ENCODE assay signal across 11 cellular contexts in the genomic region with DNA sequence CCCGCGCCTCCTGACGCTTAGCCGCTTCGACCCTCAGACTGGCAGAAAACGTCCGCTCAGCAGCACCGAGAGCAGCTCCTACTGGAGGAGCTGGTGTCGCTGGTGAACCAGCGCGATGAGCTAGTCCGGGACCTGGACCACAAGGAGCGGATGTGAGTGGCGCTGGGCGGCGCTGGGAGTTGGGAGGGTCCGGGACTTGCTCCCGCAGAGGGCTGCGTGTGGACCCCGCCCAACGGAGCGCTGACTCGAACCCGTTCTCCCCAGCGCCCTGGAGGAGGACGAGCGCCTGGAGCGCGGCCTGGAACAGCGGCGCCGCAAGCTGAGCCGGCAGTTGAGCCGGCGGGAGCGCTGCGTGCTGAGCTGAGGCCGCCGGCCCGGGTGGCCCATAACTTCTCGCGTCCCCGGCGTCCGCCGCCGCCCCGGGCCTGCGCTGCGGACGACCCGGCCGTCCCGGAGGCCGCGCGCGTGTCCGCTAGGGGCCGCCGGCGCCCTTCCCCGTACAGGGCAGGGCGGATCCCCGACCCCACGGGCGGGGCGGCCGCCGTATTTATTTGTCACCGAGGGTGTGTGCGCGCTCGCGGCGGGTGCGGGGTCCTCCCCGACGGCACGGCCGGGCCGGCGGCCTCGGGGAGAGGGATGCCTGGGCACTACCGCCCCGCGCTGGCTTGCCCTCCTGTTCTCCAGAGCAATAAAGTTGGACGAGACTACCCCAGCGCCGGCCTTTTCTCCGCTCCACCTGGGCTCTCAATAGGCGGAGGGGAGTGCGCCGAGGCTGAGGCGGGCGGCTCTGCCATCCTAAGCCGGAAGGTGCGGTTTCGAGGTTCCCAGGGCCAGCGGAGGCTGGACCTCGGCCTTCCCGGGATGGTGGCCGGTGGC. TPM values are rescaled to one million over a fixed set of nuclear protein-coding genes. Genes with fewer than 3 reads are reported as not detected.
DNase-seq lines count a peak whose midpoint lies in the region; ATAC-seq, FAIRE-seq and TF ChIP-seq lines count a peak whose summit lies in the region.
"Had no signal": no experiment of that assay in that cellular context is flagged by ENCODE, and none has a peak within 500 bp of the region (broad histone marks: within the 10 kb centered on the region; RNA-seq: fewer than 3 reads in every experiment).

No MANE protein-coding gene starts in this region.

- DNase-seq in NCI-H526 treated with DMSO at 0.1 percent for 48 hours (lab: John Stamatoyannopoulos, UW): peak; percentile 47
- no peak for DNase-seq in esophagus squamous epithelium (lab: John Stamatoyannopoulos, UW)
- DNase-seq in HepG2 (ENCODE audit: low spot score): no peak
- DNase-seq in smooth muscle cell (lab: John Stamatoyannopoulos, UW; ENCODE audit: unreplicated experiment): peak; percentile 39
- DNase-seq in GF-D8 (lab: John Stamatoyannopoulos, UW): no peak
- DNase-seq in 8988T: no peak
- DNase-seq in T-helper 9 cell: no peak
- DNase-seq: NCI-H2107 had no signal

- peak overlapping the region in 3 of 4 donors; percentile 33 to 46 (median 35) for H3K4me3 ChIP-seq in esophagus squamous epithelium
- no peak overlapping the region for H3K4me3 ChIP-seq in HepG2 (replicated peaks in 1 of 3; ENCODE audit: insufficient read depth in 1 of 3, low read depth in 2 of 3, low read length in 3 of 3)
- H3K4me3 ChIP-seq in smooth muscle cell: peak overlapping the region; percentile 40
- H3K4me3 ChIP-seq: HAP-1 had no signal

- no peaks in the 10 kb centered on the region for H4K20me1 ChIP-seq in HepG2 (ENCODE audit: insufficient read depth, low read length)
- H4K20me1 ChIP-seq in smooth muscle cell (ENCODE audit: low read depth): no peaks in the 10 kb centered on the region

- TF ChIP-seq POLR2A in esophagus squamous epithelium (IDR thresholded peaks at IDR 0.05): no peak
- no peak for TF ChIP-seq POLR2A in HepG2 (IDR thresholded peaks at IDR 0.05; ENCODE audit: insufficient read depth in 1 of 2, low read depth in 2 of 2, low read length in 2 of 2)

- CTCF ChIA-PET in HepG2 (lab: Yijun Ruan, JAX; ENCODE audit: low intra/inter-chr PET ratio, low total read pairs): no interaction called here

- TF ChIP-seq CTCF in esophagus squamous epithelium (IDR thresholded peaks at IDR 0.05) (peak in 3 of 6 experiments; percentile 33 to 47 (median 33)), HepG2 (CRISPR knock-in tag; IDR thresholded peaks at IDR 0.05) (no peak), smooth muscle cell (IDR thresholded peaks at IDR 0.05; ENCODE audit: borderline replicate concordance, insufficient read depth, poor library complexity, severe bottlenecking) (peak; percentile 12)

- H3K27ac ChIP-seq in esophagus squamous epithelium (peak overlapping the region; percentile 66 to 84 (median 77)), HepG2 (ENCODE audit: extremely low read length, insufficient read depth, low read length) (no peak overlapping the region), smooth muscle cell (ENCODE audit: low read depth) (no peak overlapping the region)

- POLR2A ChIA-PET in HepG2 (lab: Yijun Ruan, JAX): interaction anchor here (1.9 to 2.4 kb wide), 2 partner anchors 11 to 15 kb away, joined by 6 to 11 read pairs; no protein-coding TSS in a partner anchor

- H3K36me3 ChIP-seq in esophagus squamous epithelium (peaks cover 0 to 50% (median 5%) of the 10 kb centered on the region in 3 donors), HepG2 (replicated peaks in 1 of 2; ENCODE audit: control insufficient read depth in 1 of 2, insufficient read depth in 2 of 2, low read length in 2 of 2) (no peaks in the 10 kb centered on the region), smooth muscle cell (ENCODE audit: low read depth) (no peaks in the 10 kb centered on the region)
- H3K36me3 ChIP-seq: HAP-1 had no signal

- BruUV-seq in HepG2 (replicated peaks; lab: Mats Ljungman, UMichigan): no TSS peak

- no peak for ATAC-seq in HepG2
- ATAC-seq in GM18861 (IDR thresholded peaks at IDR 0.05; ENCODE audit: unreplicated experiment): no peak

- no peak for TF ChIP-seq RAD21 in HepG2 (CRISPR knock-in tag; IDR thresholded peaks at IDR 0.05)

- H3K4me1 ChIP-seq in esophagus squamous epithelium (peaks cover 36 to 83% (median 54%) of the 10 kb centered on the region in 3 donors), HepG2 (ENCODE audit: insufficient read depth, low read length) (peaks cover 15% of the 10 kb centered on the region), smooth muscle cell (ENCODE audit: low read depth) (peaks cover 16% of the 10 kb centered on the region)
- H3K4me1 ChIP-seq: HAP-1 had no signal

- TF ChIP-seq EP300 in HepG2 (IDR thresholded peaks at IDR 0.05; ENCODE audit: low read depth in 2 of 2, low read length in 2 of 2) (no peak), HepG2 (CRISPR knock-in tag; IDR thresholded peaks at IDR 0.05; ENCODE audit: borderline replicate concordance) (no peak)

- H2AFZ ChIP-seq in HepG2 (ENCODE audit: low read length) (no peak overlapping the region), smooth muscle cell (ENCODE audit: low read depth) (no peak overlapping the region)

- intact Hi-C loops in esophagus squamous epithelium (cut with DNase I) (no loop called here), HepG2 (cut with micrococcal nuclease; ENCODE audit: unreplicated experiment) (no loop called here)

- 47% methylated on average over 9 of the region's 103 CpGs; no CpG with 5 or more reads in 1 of the 2 donors for WGBS in esophagus squamous epithelium, 2 donors
- 97% methylated on average over 67 of the region's 103 CpGs for WGBS in HepG2 (ENCODE audit: low lambda C conversion rate)
- 8% methylated on average over 98 of the region's 103 CpGs for WGBS in smooth muscle cell (ENCODE audit: low lambda C conversion rate)

- H3K9me3 ChIP-seq in esophagus squamous epithelium (no peaks in the 10 kb centered on the region), HepG2 (ENCODE audit: low read length) (no peaks in the 10 kb centered on the region), smooth muscle cell (replicated peaks; ENCODE audit: low read depth) (no peaks in the 10 kb centered on the region)
- H3K9me3 ChIP-seq: HAP-1 had no signal

- H3K79me2 ChIP-seq in HepG2 (ENCODE audit: insufficient read depth, low read length) (no peaks in the 10 kb centered on the region), smooth muscle cell (ENCODE audit: low read depth) (no peaks in the 10 kb centered on the region)

- in situ Hi-C loops in HepG2 (cut with HindIII; ENCODE audit: extremely low pct_ligation_motif_present, low pct_unique_long_range_greater_than_20kb): no loop called here

- H3K9ac ChIP-seq in HepG2 (ENCODE audit: insufficient read depth, low read depth, low read length) (no peak overlapping the region), smooth muscle cell (ENCODE audit: low read depth) (no peak overlapping the region)

- peaks cover 5% of the 10 kb centered on the region for H3F3A ChIP-seq in smooth muscle cell (ENCODE audit: low read depth)

- H3K4me2 ChIP-seq in HepG2 (ENCODE audit: low read depth, low read length) (no peak overlapping the region), smooth muscle cell (peak overlapping the region; percentile 82)

- H3K27me3 ChIP-seq in esophagus squamous epithelium: no peaks in the 10 kb centered on the region
- no peaks in the 10 kb centered on the region for H3K27me3 ChIP-seq in HepG2 (ENCODE audit: control insufficient read depth in 1 of 2, insufficient read depth in 2 of 2, low read length in 2 of 2)
- H3K27me3 ChIP-seq in smooth muscle cell (ENCODE audit: low read depth): no peaks in the 10 kb centered on the region

- FAIRE-seq in HepG2 (lab: Jason Lieb, UNC): no peak
- FAIRE-seq: islet of Langerhans had no signal

RNA-seq across cellular contexts. Expression of gene KCNK7, which starts 3.4 kb away (rescaled TPM):
- total RNA-seq in esophagus squamous epithelium: 10 to 100 TPM in 3 of 4 donors, 1 to 10 TPM in 1; 5.5 to 22.5 (median 15.2) TPM
- total RNA-seq in HepG2 (2016; rRNA removed; fragmentation: Illumina TruSeq; extraction: Trizol): not detected in 2 replicates
- not detected in 2 replicates for total RNA-seq in HepG2 (2016; cell fraction: cytosol; rRNA removed; fragmentation: Illumina TruSeq; extraction: Trizol; ENCODE audit: low read depth)
- total RNA-seq in HepG2 (2016; cell fraction: insoluble cytoplasmic fraction; rRNA removed; fragmentation: Illumina TruSeq; extraction: Trizol): not detected in 2 replicates
- not detected in 2 replicates for total RNA-seq in HepG2 (2016; cell fraction: membrane; rRNA removed; fragmentation: Illumina TruSeq; extraction: Trizol)
- 1.2 TPM in 1 of 2 replicates, not detected in the other for total RNA-seq in HepG2 (2016; cell fraction: nucleus; rRNA removed; fragmentation: Illumina TruSeq; extraction: Trizol)
- polyA plus RNA-seq in HepG2 (2011; rRNA removed): 0.11 and 0.14 TPM in 2 replicates
- polyA plus RNA-seq in HepG2 (2011; cell fraction: cytosol; rRNA removed): 0.04 TPM in 1 of 2 replicates, not detected in the other
- polyA plus RNA-seq in HepG2 (2011; cell fraction: nucleus; rRNA removed): 0.69 and 0.97 TPM in 2 replicates
- polyA plus RNA-seq in HepG2 (2012): 0.28 TPM in 1 of 2 replicates, not detected in the other
- polyA plus RNA-seq in HepG2 (2016; cell fraction: cytosol; fragmentation: Illumina TruSeq; extraction: Trizol; ENCODE audit: low read depth): not detected in 2 replicates
- polyA plus RNA-seq in HepG2 (2016; cell fraction: insoluble cytoplasmic fraction; fragmentation: Illumina TruSeq; extraction: Trizol; ENCODE audit: low read depth): not detected in 2 replicates
- polyA plus RNA-seq in HepG2 (2016; cell fraction: membrane; fragmentation: Illumina TruSeq; extraction: Trizol; ENCODE audit: low read depth): not detected in 2 replicates
- 0.38 and 0.77 TPM in 2 replicates for polyA plus RNA-seq in HepG2 (2016; cell fraction: nucleus; fragmentation: Illumina TruSeq; extraction: Trizol; ENCODE audit: insufficient read depth, low read depth)
- polyA minus RNA-seq in HepG2 (2011; rRNA and poly(A)+ RNA removed; ENCODE audit: low replicate concordance): 0.33 and 0.90 TPM in 2 replicates
- polyA minus RNA-seq in HepG2 (2011; cell fraction: cytosol; rRNA and poly(A)+ RNA removed): not detected in 2 replicates
- polyA minus RNA-seq in HepG2 (2011; cell fraction: nucleus; rRNA and poly(A)+ RNA removed): 0.75 and 1.2 TPM in 2 replicates
- 1.7 TPM in 1 of 2 replicates, not detected in the other for total RNA-seq in smooth muscle cell
- polyA plus RNA-seq in smooth muscle cell: not detected in 2 replicates

RNA-seq across cellular contexts. Expression of gene EHBP1L1, which starts 16.3 kb away (rescaled TPM):
- total RNA-seq in esophagus squamous epithelium (100 to 1,000 TPM in 1 of 4 donors, 10 to 100 TPM in 3; 46.5 to 101 (median 87.4) TPM), HepG2 (2016; rRNA removed; fragmentation: Illumina TruSeq; extraction: Trizol) (5.4 and 10.6 TPM in 2 replicates), smooth muscle cell (5.1 and 14.0 TPM in 2 replicates)
- 2.5 and 2.6 TPM in 2 replicates for total RNA-seq in HepG2 (2016; cell fraction: cytosol; rRNA removed; fragmentation: Illumina TruSeq; extraction: Trizol; ENCODE audit: low read depth)
- 3.9 and 9.7 TPM in 2 replicates for total RNA-seq in HepG2 (2016; cell fraction: insoluble cytoplasmic fraction; rRNA removed; fragmentation: Illumina TruSeq; extraction: Trizol)
- 3.4 TPM in 2 replicates for total RNA-seq in HepG2 (2016; cell fraction: membrane; rRNA removed; fragmentation: Illumina TruSeq; extraction: Trizol)
- total RNA-seq in HepG2 (2016; cell fraction: nucleus; rRNA removed; fragmentation: Illumina TruSeq; extraction: Trizol): 7.8 and 8.4 TPM in 2 replicates
- polyA plus RNA-seq in HepG2 (2011; rRNA removed) (8.3 and 14.4 TPM in 2 replicates), smooth muscle cell (28.4 and 29.5 TPM in 2 replicates)
- polyA plus RNA-seq in HepG2 (2011; cell fraction: cytosol; rRNA removed): 7.1 and 10.0 TPM in 2 replicates
- 74.9 and 85.5 TPM in 2 replicates for polyA plus RNA-seq in HepG2 (2011; cell fraction: nucleus; rRNA removed)
- 9.8 and 10.7 TPM in 2 replicates for polyA plus RNA-seq in HepG2 (2012)
- 0.58 and 0.94 TPM in 2 replicates for polyA plus RNA-seq in HepG2 (2016; cell fraction: cytosol; fragmentation: Illumina TruSeq; extraction: Trizol; ENCODE audit: low read depth)
- polyA plus RNA-seq in HepG2 (2016; cell fraction: insoluble cytoplasmic fraction; fragmentation: Illumina TruSeq; extraction: Trizol; ENCODE audit: low read depth): 4.6 and 5.1 TPM in 2 replicates
- 0.79 and 1.3 TPM in 2 replicates for polyA plus RNA-seq in HepG2 (2016; cell fraction: membrane; fragmentation: Illumina TruSeq; extraction: Trizol; ENCODE audit: low read depth)
- polyA plus RNA-seq in HepG2 (2016; cell fraction: nucleus; fragmentation: Illumina TruSeq; extraction: Trizol; ENCODE audit: insufficient read depth, low read depth): 27.0 and 30.2 TPM in 2 replicates
- polyA minus RNA-seq in HepG2 (2011; rRNA and poly(A)+ RNA removed; ENCODE audit: low replicate concordance): 23.3 and 45.1 TPM in 2 replicates
- 7.6 and 13.2 TPM in 2 replicates for polyA minus RNA-seq in HepG2 (2011; cell fraction: cytosol; rRNA and poly(A)+ RNA removed)
- polyA minus RNA-seq in HepG2 (2011; cell fraction: nucleus; rRNA and poly(A)+ RNA removed): 6.4 and 11.8 TPM in 2 replicates

RNA-seq across cellular contexts. Expression of gene FAM89B, which starts 19.8 kb away (rescaled TPM):
- total RNA-seq in esophagus squamous epithelium (10 to 100 TPM; 12.0 to 44.1 (median 23.9) TPM), HepG2 (2016; rRNA removed; fragmentation: Illumina TruSeq; extraction: Trizol) (3.6 and 5.7 TPM in 2 replicates), smooth muscle cell (51.4 and 63.9 TPM in 2 replicates)
- 7.8 and 8.7 TPM in 2 replicates for total RNA-seq in HepG2 (2016; cell fraction: cytosol; rRNA removed; fragmentation: Illumina TruSeq; extraction: Trizol; ENCODE audit: low read depth)
- total RNA-seq in HepG2 (2016; cell fraction: insoluble cytoplasmic fraction; rRNA removed; fragmentation: Illumina TruSeq; extraction: Trizol): 4.0 and 5.2 TPM in 2 replicates
- 8.0 and 9.6 TPM in 2 replicates for total RNA-seq in HepG2 (2016; cell fraction: membrane; rRNA removed; fragmentation: Illumina TruSeq; extraction: Trizol)
- 2.9 and 4.0 TPM in 2 replicates for total RNA-seq in HepG2 (2016; cell fraction: nucleus; rRNA removed; fragmentation: Illumina TruSeq; extraction: Trizol)
- polyA plus RNA-seq in HepG2 (2011; rRNA removed) (8.0 and 11.5 TPM in 2 replicates), smooth muscle cell (174 TPM in 2 replicates)
- polyA plus RNA-seq in HepG2 (2011; cell fraction: cytosol; rRNA removed): 5.8 and 9.6 TPM in 2 replicates
- polyA plus RNA-seq in HepG2 (2011; cell fraction: nucleus; rRNA removed): 29.0 and 34.8 TPM in 2 replicates
- 3.6 and 5.3 TPM in 2 replicates for polyA plus RNA-seq in HepG2 (2012)
- polyA plus RNA-seq in HepG2 (2016; cell fraction: cytosol; fragmentation: Illumina TruSeq; extraction: Trizol; ENCODE audit: low read depth): 19.5 and 20.4 TPM in 2 replicates
- polyA plus RNA-seq in HepG2 (2016; cell fraction: insoluble cytoplasmic fraction; fragmentation: Illumina TruSeq; extraction: Trizol; ENCODE audit: low read depth): 7.9 and 9.1 TPM in 2 replicates
- polyA plus RNA-seq in HepG2 (2016; cell fraction: membrane; fragmentation: Illumina TruSeq; extraction: Trizol; ENCODE audit: low read depth): 15.3 and 15.7 TPM in 2 replicates
- 11.6 and 13.0 TPM in 2 replicates for polyA plus RNA-seq in HepG2 (2016; cell fraction: nucleus; fragmentation: Illumina TruSeq; extraction: Trizol; ENCODE audit: insufficient read depth, low read depth)
- polyA minus RNA-seq in HepG2 (2011; rRNA and poly(A)+ RNA removed; ENCODE audit: low replicate concordance): 11.8 and 23.8 TPM in 2 replicates
- polyA minus RNA-seq in HepG2 (2011; cell fraction: cytosol; rRNA and poly(A)+ RNA removed): 1.9 and 4.2 TPM in 2 replicates
- polyA minus RNA-seq in HepG2 (2011; cell fraction: nucleus; rRNA and poly(A)+ RNA removed): 4.5 and 5.1 TPM in 2 replicates

RNA-seq across cellular contexts. Expression of gene MAP3K11, which starts 21.8 kb away (rescaled TPM):
- total RNA-seq in esophagus squamous epithelium (10 to 100 TPM; 27.5 to 33.0 (median 30.4) TPM), HepG2 (2016; rRNA removed; fragmentation: Illumina TruSeq; extraction: Trizol) (35.6 and 51.5 TPM in 2 replicates), smooth muscle cell (14.9 and 15.0 TPM in 2 replicates)
- 9.8 and 11.0 TPM in 2 replicates for total RNA-seq in HepG2 (2016; cell fraction: cytosol; rRNA removed; fragmentation: Illumina TruSeq; extraction: Trizol; ENCODE audit: low read depth)
- 28.4 and 51.3 TPM in 2 replicates for total RNA-seq in HepG2 (2016; cell fraction: insoluble cytoplasmic fraction; rRNA removed; fragmentation: Illumina TruSeq; extraction: Trizol)
- 23.9 and 24.4 TPM in 2 replicates for total RNA-seq in HepG2 (2016; cell fraction: membrane; rRNA removed; fragmentation: Illumina TruSeq; extraction: Trizol)
- 38.3 and 44.6 TPM in 2 replicates for total RNA-seq in HepG2 (2016; cell fraction: nucleus; rRNA removed; fragmentation: Illumina TruSeq; extraction: Trizol)
- polyA plus RNA-seq in HepG2 (2011; rRNA removed) (35.9 and 54.6 TPM in 2 replicates), smooth muscle cell (17.3 and 29.7 TPM in 2 replicates)
- 29.9 and 43.3 TPM in 2 replicates for polyA plus RNA-seq in HepG2 (2011; cell fraction: cytosol; rRNA removed)
- 105 and 109 TPM in 2 replicates for polyA plus RNA-seq in HepG2 (2011; cell fraction: nucleus; rRNA removed)
- polyA plus RNA-seq in HepG2 (2012): 41.6 and 47.6 TPM in 2 replicates
- polyA plus RNA-seq in HepG2 (2016; cell fraction: cytosol; fragmentation: Illumina TruSeq; extraction: Trizol; ENCODE audit: low read depth): 10.0 and 10.8 TPM in 2 replicates
- polyA plus RNA-seq in HepG2 (2016; cell fraction: insoluble cytoplasmic fraction; fragmentation: Illumina TruSeq; extraction: Trizol; ENCODE audit: low read depth): 43.2 and 55.5 TPM in 2 replicates
- polyA plus RNA-seq in HepG2 (2016; cell fraction: membrane; fragmentation: Illumina TruSeq; extraction: Trizol; ENCODE audit: low read depth): 24.5 and 29.1 TPM in 2 replicates
- polyA plus RNA-seq in HepG2 (2016; cell fraction: nucleus; fragmentation: Illumina TruSeq; extraction: Trizol; ENCODE audit: insufficient read depth, low read depth): 98.1 and 107 TPM in 2 replicates
- polyA minus RNA-seq in HepG2 (2011; rRNA and poly(A)+ RNA removed; ENCODE audit: low replicate concordance): 59.8 and 117 TPM in 2 replicates
- 35.9 and 41.2 TPM in 2 replicates for polyA minus RNA-seq in HepG2 (2011; cell fraction: cytosol; rRNA and poly(A)+ RNA removed)
- 61.7 and 76.1 TPM in 2 replicates for polyA minus RNA-seq in HepG2 (2011; cell fraction: nucleus; rRNA and poly(A)+ RNA removed)

RNA-seq across cellular contexts. Expression of gene ZNRD2, which starts 21.9 kb away (rescaled TPM):
- total RNA-seq in esophagus squamous epithelium (10 to 100 TPM; 33.2 to 48.0 (median 40.0) TPM), HepG2 (2016; rRNA removed; fragmentation: Illumina TruSeq; extraction: Trizol) (34.0 and 40.0 TPM in 2 replicates), smooth muscle cell (45.9 and 55.5 TPM in 2 replicates)
- 15.3 and 19.2 TPM in 2 replicates for total RNA-seq in HepG2 (2016; cell fraction: cytosol; rRNA removed; fragmentation: Illumina TruSeq; extraction: Trizol; ENCODE audit: low read depth)
- 32.9 and 41.5 TPM in 2 replicates for total RNA-seq in HepG2 (2016; cell fraction: insoluble cytoplasmic fraction; rRNA removed; fragmentation: Illumina TruSeq; extraction: Trizol)
- total RNA-seq in HepG2 (2016; cell fraction: membrane; rRNA removed; fragmentation: Illumina TruSeq; extraction: Trizol): 16.0 and 17.9 TPM in 2 replicates
- total RNA-seq in HepG2 (2016; cell fraction: nucleus; rRNA removed; fragmentation: Illumina TruSeq; extraction: Trizol): 11.5 and 15.7 TPM in 2 replicates
- polyA plus RNA-seq in HepG2 (2011; rRNA removed) (29.2 and 31.4 TPM in 2 replicates), smooth muscle cell (105 and 108 TPM in 2 replicates)
- 24.1 and 41.2 TPM in 2 replicates for polyA plus RNA-seq in HepG2 (2011; cell fraction: cytosol; rRNA removed)
- polyA plus RNA-seq in HepG2 (2011; cell fraction: nucleus; rRNA removed): 48.9 and 54.8 TPM in 2 replicates
- polyA plus RNA-seq in HepG2 (2012): 25.2 and 28.5 TPM in 2 replicates
- 26.6 and 28.0 TPM in 2 replicates for polyA plus RNA-seq in HepG2 (2016; cell fraction: cytosol; fragmentation: Illumina TruSeq; extraction: Trizol; ENCODE audit: low read depth)
- polyA plus RNA-seq in HepG2 (2016; cell fraction: insoluble cytoplasmic fraction; fragmentation: Illumina TruSeq; extraction: Trizol; ENCODE audit: low read depth): 42.9 and 46.1 TPM in 2 replicates
- polyA plus RNA-seq in HepG2 (2016; cell fraction: membrane; fragmentation: Illumina TruSeq; extraction: Trizol; ENCODE audit: low read depth): 23.7 and 24.4 TPM in 2 replicates
- polyA plus RNA-seq in HepG2 (2016; cell fraction: nucleus; fragmentation: Illumina TruSeq; extraction: Trizol; ENCODE audit: insufficient read depth, low read depth): 31.1 and 33.2 TPM in 2 replicates
- 18.6 and 34.8 TPM in 2 replicates for polyA minus RNA-seq in HepG2 (2011; rRNA and poly(A)+ RNA removed; ENCODE audit: low replicate concordance)
- polyA minus RNA-seq in HepG2 (2011; cell fraction: cytosol; rRNA and poly(A)+ RNA removed): 8.6 and 11.3 TPM in 2 replicates
- polyA minus RNA-seq in HepG2 (2011; cell fraction: nucleus; rRNA and poly(A)+ RNA removed): 12.0 and 19.5 TPM in 2 replicates

Comparison
In these comparisons a context has a peak if more than half of its experiments do, and no peak if none do; other contexts are left out.
1. DNase-seq: peak in NCI-H526 treated with DMSO at 0.1 percent for 48 hours (single experiment) and smooth muscle cell (single experiment); none in esophagus squamous epithelium (single experiment), HepG2 (single experiment), GF-D8 (single experiment), 8988T (single experiment) and T-helper 9 cell (single experiment).
2. H3K27ac ChIP-seq: peak in esophagus squamous epithelium (4 of 4); none in HepG2 (single experiment) and smooth muscle cell (single experiment).
3. H3K4me3 ChIP-seq: peak in esophagus squamous epithelium (3 of 4) and smooth muscle cell (single experiment); none in HepG2 (0 of 3).